ENCODE assay signal across 1 cellular context in the genomic region with DNA sequence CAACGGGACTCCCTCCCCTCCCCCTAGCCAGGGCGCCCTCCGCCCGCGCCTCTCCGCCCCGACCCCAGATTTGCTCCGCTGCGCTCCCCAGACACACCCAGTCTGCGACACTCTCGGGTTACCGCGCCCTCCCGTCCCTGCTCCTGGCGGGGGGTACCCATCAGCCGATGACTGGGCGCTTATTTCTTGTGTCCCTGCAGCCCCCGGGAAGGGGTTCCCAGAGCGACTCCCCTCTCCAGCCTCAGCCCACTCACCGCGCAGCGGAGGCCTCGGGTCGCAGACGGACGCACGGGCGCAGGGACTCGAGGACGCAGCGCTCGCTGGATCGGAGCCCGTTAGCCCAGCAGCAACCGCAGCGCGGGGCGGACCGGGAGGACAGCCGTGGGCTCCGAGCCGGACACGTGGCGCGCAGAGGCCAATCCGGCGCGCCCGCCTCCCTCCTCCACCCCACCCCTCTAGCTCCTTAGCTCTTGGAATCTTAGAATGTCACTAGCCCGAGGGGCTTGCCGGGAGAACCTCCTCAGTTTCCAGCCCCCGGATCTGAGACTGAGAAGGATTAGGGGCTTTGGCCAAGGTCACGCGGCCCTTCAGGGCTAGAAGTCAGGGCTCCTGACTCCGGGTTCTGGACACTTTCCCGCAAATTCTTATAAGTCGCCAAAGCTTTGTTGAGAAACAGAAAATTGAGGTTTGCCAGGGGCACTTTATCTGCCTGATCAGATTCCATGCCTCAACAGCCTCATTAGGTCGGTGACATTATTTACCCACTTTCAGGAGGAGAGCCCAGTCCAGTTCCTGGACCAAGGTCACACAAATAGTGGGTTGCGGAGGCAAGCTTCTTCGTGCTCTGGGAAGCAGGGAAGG.
A peak's percentile ranks its signal among the peaks of the same experiment; 100 is the strongest.
TF ChIP-seq lines count a peak whose summit lies in the region.

A gene (minus strand): TSS at position 354 of the 861 bp plus-strand sequence. CDS start 9,878 bp downstream, outside the sequence.

TF ChIP-seq in K562, 482 proteins besides CTCF, POLR2A, EP300 and RAD21 (continued from another document and continues in another):
- TF ChIP-seq, protein P1, sequence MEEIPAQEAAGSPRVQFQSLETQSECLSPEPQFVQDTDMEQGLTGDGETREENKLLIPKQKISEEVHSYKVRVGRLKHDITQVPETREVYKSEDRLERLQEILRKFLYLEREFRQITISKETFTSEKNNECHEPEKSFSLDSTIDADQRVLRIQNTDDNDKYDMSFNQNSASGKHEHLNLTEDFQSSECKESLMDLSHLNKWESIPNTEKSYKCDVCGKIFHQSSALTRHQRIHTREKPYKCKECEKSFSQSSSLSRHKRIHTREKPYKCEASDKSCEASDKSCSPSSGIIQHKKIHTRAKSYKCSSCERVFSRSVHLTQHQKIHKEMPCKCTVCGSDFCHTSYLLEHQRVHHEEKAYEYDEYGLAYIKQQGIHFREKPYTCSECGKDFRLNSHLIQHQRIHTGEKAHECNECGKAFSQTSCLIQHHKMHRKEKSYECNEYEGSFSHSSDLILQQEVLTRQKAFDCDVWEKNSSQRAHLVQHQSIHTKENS (CRISPR knock-in tag; IDR thresholded peaks at IDR 0.05): no peak
- TF ChIP-seq ZNF274 (IDR thresholded peaks at IDR 0.05; ENCODE audit: borderline replicate concordance, low read depth, low read length): no peak
- TF ChIP-seq, protein P2, sequence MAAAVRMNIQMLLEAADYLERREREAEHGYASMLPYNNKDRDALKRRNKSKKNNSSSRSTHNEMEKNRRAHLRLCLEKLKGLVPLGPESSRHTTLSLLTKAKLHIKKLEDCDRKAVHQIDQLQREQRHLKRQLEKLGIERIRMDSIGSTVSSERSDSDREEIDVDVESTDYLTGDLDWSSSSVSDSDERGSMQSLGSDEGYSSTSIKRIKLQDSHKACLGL (CRISPR knock-in tag; IDR thresholded peaks at IDR 0.05; ENCODE audit: borderline replicate concordance, poor library complexity, severe bottlenecking): no peak
- TF ChIP-seq SMAD2 (IDR thresholded peaks at IDR 0.05; ENCODE audit: low read depth, low read length): no peak
- no peak for TF ChIP-seq BRD4 (IDR thresholded peaks at IDR 0.05)
- TF ChIP-seq EP400 (IDR thresholded peaks at IDR 0.05): peak; percentile 36; the same call in 1 of the 2 replicates
- TF ChIP-seq PRMT5 (CRISPR knock-in tag; IDR thresholded peaks at IDR 0.05): no peak
- TF ChIP-seq, protein P3, sequence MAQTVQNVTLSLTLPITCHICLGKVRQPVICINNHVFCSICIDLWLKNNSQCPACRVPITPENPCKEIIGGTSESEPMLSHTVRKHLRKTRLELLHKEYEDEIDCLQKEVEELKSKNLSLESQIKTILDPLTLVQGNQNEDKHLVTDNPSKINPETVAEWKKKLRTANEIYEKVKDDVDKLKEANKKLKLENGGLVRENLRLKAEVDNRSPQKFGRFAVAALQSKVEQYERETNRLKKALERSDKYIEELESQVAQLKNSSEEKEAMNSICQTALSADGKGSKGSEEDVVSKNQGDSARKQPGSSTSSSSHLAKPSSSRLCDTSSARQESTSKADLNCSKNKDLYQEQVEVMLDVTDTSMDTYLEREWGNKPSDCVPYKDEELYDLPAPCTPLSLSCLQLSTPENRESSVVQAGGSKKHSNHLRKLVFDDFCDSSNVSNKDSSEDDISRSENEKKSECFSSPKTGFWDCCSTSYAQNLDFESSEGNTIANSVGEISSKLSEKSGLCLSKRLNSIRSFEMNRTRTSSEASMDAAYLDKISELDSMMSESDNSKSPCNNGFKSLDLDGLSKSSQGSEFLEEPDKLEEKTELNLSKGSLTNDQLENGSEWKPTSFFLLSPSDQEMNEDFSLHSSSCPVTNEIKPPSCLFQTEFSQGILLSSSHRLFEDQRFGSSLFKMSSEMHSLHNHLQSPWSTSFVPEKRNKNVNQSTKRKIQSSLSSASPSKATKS (CRISPR knock-in tag; IDR thresholded peaks at IDR 0.05): no peak
- no peak for TF ChIP-seq ETV1 (tag; conservative IDR thresholded peaks at IDR 0.05; ENCODE audit: low read depth)
- TF ChIP-seq PRPF4 (IDR thresholded peaks at IDR 0.05; ENCODE audit: insufficient read depth, low read depth, low read length, poor library complexity, severe bottlenecking): no peak
- TF ChIP-seq ZNF282 (CRISPR knock-in tag; IDR thresholded peaks at IDR 0.05): no peak
- no peak for TF ChIP-seq MAFK (IDR thresholded peaks at IDR 0.05; ENCODE audit: low read length)
- TF ChIP-seq, protein P4, sequence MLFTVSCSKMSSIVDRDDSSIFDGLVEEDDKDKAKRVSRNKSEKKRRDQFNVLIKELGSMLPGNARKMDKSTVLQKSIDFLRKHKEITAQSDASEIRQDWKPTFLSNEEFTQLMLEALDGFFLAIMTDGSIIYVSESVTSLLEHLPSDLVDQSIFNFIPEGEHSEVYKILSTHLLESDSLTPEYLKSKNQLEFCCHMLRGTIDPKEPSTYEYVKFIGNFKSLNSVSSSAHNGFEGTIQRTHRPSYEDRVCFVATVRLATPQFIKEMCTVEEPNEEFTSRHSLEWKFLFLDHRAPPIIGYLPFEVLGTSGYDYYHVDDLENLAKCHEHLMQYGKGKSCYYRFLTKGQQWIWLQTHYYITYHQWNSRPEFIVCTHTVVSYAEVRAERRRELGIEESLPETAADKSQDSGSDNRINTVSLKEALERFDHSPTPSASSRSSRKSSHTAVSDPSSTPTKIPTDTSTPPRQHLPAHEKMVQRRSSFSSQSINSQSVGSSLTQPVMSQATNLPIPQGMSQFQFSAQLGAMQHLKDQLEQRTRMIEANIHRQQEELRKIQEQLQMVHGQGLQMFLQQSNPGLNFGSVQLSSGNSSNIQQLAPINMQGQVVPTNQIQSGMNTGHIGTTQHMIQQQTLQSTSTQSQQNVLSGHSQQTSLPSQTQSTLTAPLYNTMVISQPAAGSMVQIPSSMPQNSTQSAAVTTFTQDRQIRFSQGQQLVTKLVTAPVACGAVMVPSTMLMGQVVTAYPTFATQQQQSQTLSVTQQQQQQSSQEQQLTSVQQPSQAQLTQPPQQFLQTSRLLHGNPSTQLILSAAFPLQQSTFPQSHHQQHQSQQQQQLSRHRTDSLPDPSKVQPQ (CRISPR knock-in tag; IDR thresholded peaks at IDR 0.05; ENCODE audit: borderline replicate concordance): no peak
- TF ChIP-seq TGIF2 (CRISPR knock-in tag; IDR thresholded peaks at IDR 0.05): no peak
- no peak for TF ChIP-seq POU5F1 (IDR thresholded peaks at IDR 0.05; ENCODE audit: borderline replicate concordance, low read depth, low read length, partially characterized antibody)
- no peak for TF ChIP-seq SNRNP70 (optimal IDR thresholded peaks at IDR 0.05; ENCODE audit: low read depth, low read length)
- TF ChIP-seq TCF3 (CRISPR knock-in tag; IDR thresholded peaks at IDR 0.05): no peak
- TF ChIP-seq LCOR (CRISPR knock-in tag; IDR thresholded peaks at IDR 0.05): peak; percentile 65; the same call in 1 of the 2 replicates
- TF ChIP-seq TAL1 (IDR thresholded peaks at IDR 0.05): no peak
- TF ChIP-seq DNMT1 (IDR thresholded peaks at IDR 0.05): no peak
- no peak for TF ChIP-seq HCFC1 (IDR thresholded peaks at IDR 0.05; ENCODE audit: low read depth, low read length)
- TF ChIP-seq ZNF76 (CRISPR knock-in tag; IDR thresholded peaks at IDR 0.05; ENCODE audit: borderline replicate concordance): no peak
- TF ChIP-seq POLR2AphosphoS2 (IDR thresholded peaks at IDR 0.05; ENCODE audit: low read length): no peak
- TF ChIP-seq JUND (IDR thresholded peaks at IDR 0.05; ENCODE audit: borderline replicate concordance, low read depth, low read length): no peak
- no peak; the same call in 2 of the 3 replicates for TF ChIP-seq JUND (tag; IDR thresholded peaks at IDR 0.05; ENCODE audit: borderline replicate concordance, low read depth, low read length)
- TF ChIP-seq ZNF133 (CRISPR knock-in tag; IDR thresholded peaks at IDR 0.05): no peak
- TF ChIP-seq ATF1 (CRISPR knock-in tag; IDR thresholded peaks at IDR 0.05): no peak
- TF ChIP-seq ATF1 (tag; IDR thresholded peaks at IDR 0.05): 0 out of 2 replicates have a peak, but pooled peaks have one; percentile 41
- TF ChIP-seq, protein P5, sequence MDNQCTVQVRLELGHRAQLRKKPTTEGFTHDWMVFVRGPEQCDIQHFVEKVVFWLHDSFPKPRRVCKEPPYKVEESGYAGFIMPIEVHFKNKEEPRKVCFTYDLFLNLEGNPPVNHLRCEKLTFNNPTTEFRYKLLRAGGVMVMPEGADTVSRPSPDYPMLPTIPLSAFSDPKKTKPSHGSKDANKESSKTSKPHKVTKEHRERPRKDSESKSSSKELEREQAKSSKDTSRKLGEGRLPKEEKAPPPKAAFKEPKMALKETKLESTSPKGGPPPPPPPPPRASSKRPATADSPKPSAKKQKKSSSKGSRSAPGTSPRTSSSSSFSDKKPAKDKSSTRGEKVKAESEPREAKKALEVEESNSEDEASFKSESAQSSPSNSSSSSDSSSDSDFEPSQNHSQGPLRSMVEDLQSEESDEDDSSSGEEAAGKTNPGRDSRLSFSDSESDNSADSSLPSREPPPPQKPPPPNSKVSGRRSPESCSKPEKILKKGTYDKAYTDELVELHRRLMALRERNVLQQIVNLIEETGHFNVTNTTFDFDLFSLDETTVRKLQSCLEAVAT (IDR thresholded peaks at IDR 0.05): peak in 1 of 2 experiments; percentile 77; a peak in 1 of 4 replicates
- TF ChIP-seq ZNF12 (CRISPR knock-in tag; IDR thresholded peaks at IDR 0.05): no peak
- no peak for TF ChIP-seq HIVEP1 (CRISPR knock-in tag; IDR thresholded peaks at IDR 0.05)
- TF ChIP-seq, protein P6, sequence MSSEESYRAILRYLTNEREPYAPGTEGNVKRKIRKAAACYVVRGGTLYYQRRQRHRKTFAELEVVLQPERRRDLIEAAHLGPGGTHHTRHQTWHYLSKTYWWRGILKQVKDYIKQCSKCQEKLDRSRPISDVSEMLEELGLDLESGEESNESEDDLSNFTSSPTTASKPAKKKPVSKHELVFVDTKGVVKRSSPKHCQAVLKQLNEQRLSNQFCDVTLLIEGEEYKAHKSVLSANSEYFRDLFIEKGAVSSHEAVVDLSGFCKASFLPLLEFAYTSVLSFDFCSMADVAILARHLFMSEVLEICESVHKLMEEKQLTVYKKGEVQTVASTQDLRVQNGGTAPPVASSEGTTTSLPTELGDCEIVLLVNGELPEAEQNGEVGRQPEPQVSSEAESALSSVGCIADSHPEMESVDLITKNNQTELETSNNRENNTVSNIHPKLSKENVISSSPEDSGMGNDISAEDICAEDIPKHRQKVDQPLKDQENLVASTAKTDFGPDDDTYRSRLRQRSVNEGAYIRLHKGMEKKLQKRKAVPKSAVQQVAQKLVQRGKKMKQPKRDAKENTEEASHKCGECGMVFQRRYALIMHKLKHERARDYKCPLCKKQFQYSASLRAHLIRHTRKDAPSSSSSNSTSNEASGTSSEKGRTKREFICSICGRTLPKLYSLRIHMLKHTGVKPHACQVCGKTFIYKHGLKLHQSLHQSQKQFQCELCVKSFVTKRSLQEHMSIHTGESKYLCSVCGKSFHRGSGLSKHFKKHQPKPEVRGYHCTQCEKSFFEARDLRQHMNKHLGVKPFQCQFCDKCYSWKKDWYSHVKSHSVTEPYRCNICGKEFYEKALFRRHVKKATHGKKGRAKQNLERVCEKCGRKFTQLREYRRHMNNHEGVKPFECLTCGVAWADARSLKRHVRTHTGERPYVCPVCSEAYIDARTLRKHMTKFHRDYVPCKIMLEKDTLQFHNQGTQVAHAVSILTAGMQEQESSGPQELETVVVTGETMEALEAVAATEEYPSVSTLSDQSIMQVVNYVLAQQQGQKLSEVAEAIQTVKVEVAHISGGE (CRISPR knock-in tag; IDR thresholded peaks at IDR 0.05): no peak
- no peak for TF ChIP-seq ZNF57 (CRISPR knock-in tag; IDR thresholded peaks at IDR 0.05)
- TF ChIP-seq ZNF316 (IDR thresholded peaks at IDR 0.05): peak; percentile 29; the same call in 1 of the 2 replicates
- no peak for TF ChIP-seq ZNF778 (CRISPR knock-in tag; IDR thresholded peaks at IDR 0.05)
- TF ChIP-seq, protein P7, sequence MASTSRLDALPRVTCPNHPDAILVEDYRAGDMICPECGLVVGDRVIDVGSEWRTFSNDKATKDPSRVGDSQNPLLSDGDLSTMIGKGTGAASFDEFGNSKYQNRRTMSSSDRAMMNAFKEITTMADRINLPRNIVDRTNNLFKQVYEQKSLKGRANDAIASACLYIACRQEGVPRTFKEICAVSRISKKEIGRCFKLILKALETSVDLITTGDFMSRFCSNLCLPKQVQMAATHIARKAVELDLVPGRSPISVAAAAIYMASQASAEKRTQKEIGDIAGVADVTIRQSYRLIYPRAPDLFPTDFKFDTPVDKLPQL (IDR thresholded peaks at IDR 0.05; ENCODE audit: extremely low read depth, insufficient read length): no peak
- TF ChIP-seq, protein P8, sequence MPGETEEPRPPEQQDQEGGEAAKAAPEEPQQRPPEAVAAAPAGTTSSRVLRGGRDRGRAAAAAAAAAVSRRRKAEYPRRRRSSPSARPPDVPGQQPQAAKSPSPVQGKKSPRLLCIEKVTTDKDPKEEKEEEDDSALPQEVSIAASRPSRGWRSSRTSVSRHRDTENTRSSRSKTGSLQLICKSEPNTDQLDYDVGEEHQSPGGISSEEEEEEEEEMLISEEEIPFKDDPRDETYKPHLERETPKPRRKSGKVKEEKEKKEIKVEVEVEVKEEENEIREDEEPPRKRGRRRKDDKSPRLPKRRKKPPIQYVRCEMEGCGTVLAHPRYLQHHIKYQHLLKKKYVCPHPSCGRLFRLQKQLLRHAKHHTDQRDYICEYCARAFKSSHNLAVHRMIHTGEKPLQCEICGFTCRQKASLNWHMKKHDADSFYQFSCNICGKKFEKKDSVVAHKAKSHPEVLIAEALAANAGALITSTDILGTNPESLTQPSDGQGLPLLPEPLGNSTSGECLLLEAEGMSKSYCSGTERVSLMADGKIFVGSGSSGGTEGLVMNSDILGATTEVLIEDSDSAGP (CRISPR knock-in tag; IDR thresholded peaks at IDR 0.05): no peak
- TF ChIP-seq HLTF (IDR thresholded peaks at IDR 0.05): no peak
- no peak for TF ChIP-seq ZNF644 (tag; IDR thresholded peaks at IDR 0.05; ENCODE audit: low read depth)
- no peak for TF ChIP-seq SP1 (CRISPR knock-in tag; IDR thresholded peaks at IDR 0.05)
- no peak for TF ChIP-seq ZNF696 (CRISPR knock-in tag; conservative IDR thresholded peaks at IDR 0.05)
- no peak for TF ChIP-seq MCM5 (IDR thresholded peaks at IDR 0.05; ENCODE audit: low read depth)
- TF ChIP-seq SPI1 (IDR thresholded peaks at IDR 0.05; ENCODE audit: borderline replicate concordance, low read depth, low read length): no peak
- no peak for TF ChIP-seq ZKSCAN1 (IDR thresholded peaks at IDR 0.05; ENCODE audit: low read depth, low read length)
- no peak for TF ChIP-seq ZNF77 (CRISPR knock-in tag; IDR thresholded peaks at IDR 0.05)
- TF ChIP-seq RBM17 (IDR thresholded peaks at IDR 0.05; ENCODE audit: borderline replicate concordance, low read depth, low read length): no peak
- TF ChIP-seq XRCC5 (IDR thresholded peaks at IDR 0.05; ENCODE audit: low read depth, low read length): no peak
- peak; percentile 58 for TF ChIP-seq BHLHE40 (IDR thresholded peaks at IDR 0.05; ENCODE audit: low read length)
- TF ChIP-seq, protein P9, sequence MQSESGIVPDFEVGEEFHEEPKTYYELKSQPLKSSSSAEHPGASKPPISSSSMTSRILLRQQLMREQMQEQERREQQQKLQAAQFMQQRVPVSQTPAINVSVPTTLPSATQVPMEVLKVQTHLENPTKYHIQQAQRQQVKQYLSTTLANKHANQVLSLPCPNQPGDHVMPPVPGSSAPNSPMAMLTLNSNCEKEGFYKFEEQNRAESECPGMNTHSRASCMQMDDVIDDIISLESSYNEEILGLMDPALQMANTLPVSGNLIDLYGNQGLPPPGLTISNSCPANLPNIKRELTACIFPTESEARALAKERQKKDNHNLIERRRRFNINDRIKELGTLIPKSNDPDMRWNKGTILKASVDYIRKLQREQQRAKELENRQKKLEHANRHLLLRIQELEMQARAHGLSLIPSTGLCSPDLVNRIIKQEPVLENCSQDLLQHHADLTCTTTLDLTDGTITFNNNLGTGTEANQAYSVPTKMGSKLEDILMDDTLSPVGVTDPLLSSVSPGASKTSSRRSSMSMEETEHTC (IDR thresholded peaks at IDR 0.05): no peak
- TF ChIP-seq SREBF1 (IDR thresholded peaks at IDR 0.05; ENCODE audit: borderline replicate concordance, low read depth, low read length): no peak
- no peak for TF ChIP-seq BCL6 (CRISPR knock-in tag; IDR thresholded peaks at IDR 0.05)
